10 cellular contexts compared by ENCODE assay signal in genomic region chr22:20868225-20868944, GRCh38. TPM values are rescaled to one million over a fixed set of nuclear protein-coding genes. Genes with fewer than 3 reads are reported as not detected.
DNase-seq lines count a peak whose midpoint lies in the region; ATAC-seq and TF ChIP-seq lines count a peak whose summit lies in the region.
"Had no signal": no experiment of that assay in that cellular context is flagged by ENCODE, and none has a peak within 500 bp of the region (broad histone marks: within the 10 kb centered on the region; RNA-seq: fewer than 3 reads in every experiment).

No MANE protein-coding gene starts in this region.

- peak overlapping the region; percentile 70 for H3K27ac Mint-ChIP-seq in activated CD4-positive, alpha-beta T cell treated with anti-CD3 and anti-CD28 coated beads, Interleukin-2, amount 10 ng/mL, durations not matched to agents 24 days and 14 days
- H3K27ac Mint-ChIP-seq: activated naive CD8-positive, alpha-beta T cell had no signal

- H3K4me1 Mint-ChIP-seq in activated CD4-positive, alpha-beta T cell treated with anti-CD3 and anti-CD28 coated beads, Interleukin-2, amount 10 ng/mL, durations not matched to agents 24 days and 14 days: peaks cover 19% of the 10 kb centered on the region

- no peak for TF ChIP-seq CTCF in dorsolateral prefrontal cortex (IDR thresholded peaks at IDR 0.05 in 54 of 56, conservative IDR thresholded peaks at IDR 0.05 in 2 of 56; ENCODE audit: low read depth in 1 of 56, partially characterized antibody in 56 of 56)

- H3K36me3 ChIP-seq in mesodermal cell (ENCODE audit: control insufficient read depth, insufficient read depth, low read length): peaks cover 24% of the 10 kb centered on the region

- H3K9me3 ChIP-seq in mesodermal cell (ENCODE audit: control insufficient read depth, low read length): no peaks in the 10 kb centered on the region

- intact Hi-C loops in activated CD4-positive, alpha-beta T cell treated with anti-CD3 and anti-CD28 coated beads, Interleukin-2, amount 10 ng/mL, durations not matched to agents 24 days and 14 days (cut with micrococcal nuclease): no loop called here
- intact Hi-C loops in dorsolateral prefrontal cortex (cut with DNase I): no loop called here

- DNase-seq in activated CD4-positive, alpha-beta T cell treated with anti-CD3 and anti-CD28 coated beads, Interleukin-2, amount 10 ng/mL, durations not matched to agents 24 days and 14 days: no peak
- DNase-seq in activated CD4-positive, alpha-beta T cell treated with anti-CD3 and anti-CD28 coated beads for 4 hours: no peak
- DNase-seq in dorsolateral prefrontal cortex: no peak
- no peak for DNase-seq in NCI-H69 (lab: John Stamatoyannopoulos, UW)
- no peak for DNase-seq in DMS 273 (lab: John Stamatoyannopoulos, UW; ENCODE audit: unreplicated experiment)

- no peak overlapping the region for H3K4me3 Mint-ChIP-seq in activated CD4-positive, alpha-beta T cell treated with anti-CD3 and anti-CD28 coated beads, Interleukin-2, amount 10 ng/mL, durations not matched to agents 24 days and 14 days
- H3K4me3 Mint-ChIP-seq: activated naive CD8-positive, alpha-beta T cell had no signal

- peaks cover 13% of the 10 kb centered on the region for H3K36me3 Mint-ChIP-seq in activated CD4-positive, alpha-beta T cell treated with anti-CD3 and anti-CD28 coated beads, Interleukin-2, amount 10 ng/mL, durations not matched to agents 24 days and 14 days (ENCODE audit: low read depth)
- H3K36me3 Mint-ChIP-seq: activated naive CD8-positive, alpha-beta T cell had no signal

- H3K27me3 ChIP-seq in dorsolateral prefrontal cortex: no peaks in the 10 kb centered on the region

- no peak for ATAC-seq in esophagus mucosa
- ATAC-seq: HCT116 had no signal

- no peaks in the 10 kb centered on the region for H3K9me3 Mint-ChIP-seq in activated CD4-positive, alpha-beta T cell treated with anti-CD3 and anti-CD28 coated beads, Interleukin-2, amount 10 ng/mL, durations not matched to agents 24 days and 14 days

- no peaks in the 10 kb centered on the region for H3K27me3 Mint-ChIP-seq in activated CD4-positive, alpha-beta T cell treated with anti-CD3 and anti-CD28 coated beads, Interleukin-2, amount 10 ng/mL, durations not matched to agents 24 days and 14 days
- H3K27me3 Mint-ChIP-seq: activated naive CD8-positive, alpha-beta T cell had no signal

- H3K27ac ChIP-seq in dorsolateral prefrontal cortex (peak overlapping the region in 44 of 59 donors; percentile 38 to 95 (median 83)), mesodermal cell (ENCODE audit: low read depth, low read length, severe bottlenecking) (peak overlapping the region; percentile 86), temporal lobe (ENCODE audit: low read depth, low read length) (peak overlapping the region; percentile 92)

- 97 to 98% methylated on average over 3 of the region's 5 CpGs for WGBS in mesodermal cell (ENCODE audit: insufficient coverage in 2 of 2), 2 experiments

- peaks cover 29% of the 10 kb centered on the region for H3K4me1 ChIP-seq in mesodermal cell (ENCODE audit: control insufficient read depth, insufficient read depth, low read length, poor library complexity, severe bottlenecking)

- H3K4me3 ChIP-seq in dorsolateral prefrontal cortex: no peak overlapping the region
- H3K4me3 ChIP-seq in mesodermal cell (ENCODE audit: extremely low read depth, insufficient read depth, low read length, poor library complexity, severe bottlenecking): no peak overlapping the region

RNA-seq across cellular contexts. Expression of gene SNAP29, which starts 9.6 kb away (rescaled TPM):
- total RNA-seq in activated CD4-positive, alpha-beta T cell treated with anti-CD3 and anti-CD28 coated beads, Interleukin-2, amount 10 ng/mL, durations not matched to agents 24 days and 14 days: 24.3 and 25.8 TPM in 2 replicates
- total RNA-seq in dorsolateral prefrontal cortex (10 to 100 TPM; 16.5 to 33.5 (median 23.5) TPM), temporal lobe (7.1 TPM), esophagus mucosa (24.0 TPM)
- polyA plus RNA-seq in mesodermal cell (2013, experiment 1 of 2): 26.8 TPM
- polyA plus RNA-seq in mesodermal cell (2013, experiment 2 of 2): 26.4 TPM

RNA-seq across cellular contexts. Expression of gene PI4KA, which starts 9.8 kb away (rescaled TPM):
- 78.4 and 83.8 TPM in 2 replicates for total RNA-seq in activated CD4-positive, alpha-beta T cell treated with anti-CD3 and anti-CD28 coated beads, Interleukin-2, amount 10 ng/mL, durations not matched to agents 24 days and 14 days
- 100 to 1,000 TPM; 211 to 601 (median 463) TPM for total RNA-seq in dorsolateral prefrontal cortex
- polyA plus RNA-seq in mesodermal cell (2013, experiment 1 of 2): 36.7 TPM
- polyA plus RNA-seq in mesodermal cell (2013, experiment 2 of 2): 36.6 TPM
- total RNA-seq in temporal lobe: 67.1 TPM
- 28.5 TPM for total RNA-seq in esophagus mucosa

RNA-seq across cellular contexts. Expression of gene CRKL, which starts 48.8 kb away (rescaled TPM):
- total RNA-seq in activated CD4-positive, alpha-beta T cell treated with anti-CD3 and anti-CD28 coated beads, Interleukin-2, amount 10 ng/mL, durations not matched to agents 24 days and 14 days: 81.4 and 82.4 TPM in 2 replicates
- total RNA-seq in dorsolateral prefrontal cortex (100 to 1,000 TPM in 31 of 120 experiments, 10 to 100 TPM in 89; 75.1 to 125 (median 94.5) TPM), temporal lobe (44.5 TPM), esophagus mucosa (42.6 TPM)
- 36.1 TPM for polyA plus RNA-seq in mesodermal cell (2013, experiment 1 of 2)
- 32.3 TPM for polyA plus RNA-seq in mesodermal cell (2013, experiment 2 of 2)
